ENCODE assay signal across 18 cellular contexts in genomic region chr2:64770137-64770780, GRCh38.
DNase-seq lines count a peak whose midpoint lies in the region; ATAC-seq and TF ChIP-seq lines count a peak whose summit lies in the region.
"Had no signal": no experiment of that assay in that cellular context is flagged by ENCODE, and none has a peak within 500 bp of the region (broad histone marks: within the 10 kb centered on the region; RNA-seq: fewer than 3 reads in every experiment).

No MANE protein-coding gene starts in this region.

- H3K27me3 ChIP-seq in WERI-Rb-1 (ENCODE audit: insufficient read depth, low read depth, severe bottlenecking): no peaks in the 10 kb centered on the region
- H3K27me3 ChIP-seq: BE2C, brain microvascular endothelial cell had no signal

- ATAC-seq in HG02623 (IDR thresholded peaks at IDR 0.05; ENCODE audit: unreplicated experiment) (no peak), HG02870 (IDR thresholded peaks at IDR 0.05; ENCODE audit: unreplicated experiment) (no peak)
- ATAC-seq: activated T-helper 17 cell treated with anti-CD3 and anti-CD28 coated beads, Interleukin-2, amount 50 U/mL, for 72 hours; stimulated activated naive B cell treated with anti-CD40 and anti-IgM and Interleukin-4, amounts not matched to agents 10 μg/mL and 1 μg/mL and 100 μg/mL, for 72 hours had no signal

- peak; percentile 60 for DNase-seq in EH (ENCODE audit: low read depth)
- peak; percentile 19 for DNase-seq in amniotic epithelial cell (ENCODE audit: low read depth)
- DNase-seq in mesothelial cell of epicardium (ENCODE audit: low spot score in 2 of 2, unreplicated experiment in 2 of 2): no peak
- DNase-seq in GOT3 (lab: John Stamatoyannopoulos, UW): no peak
- DNase-seq in WERI-Rb-1: no peak
- DNase-seq: activated CD4-positive, alpha-beta T cell treated with anti-CD3 and anti-CD28 coated beads, Interleukin-2, amount 50 U/mL, for 48 hours; DND-41; H7; NCI-H1048; NCI-H2227 treated with DMSO at 0.1 percent for 48 hours; stimulated activated CD4-positive, alpha-beta T cell treated with anti-CD3 and anti-CD28 coated beads, Interleukin-4, amount 100 ng/mL, for 1 hour; stimulated activated naive B cell treated with anti-CD40 and anti-IgM and Interleukin-4, amounts not matched to agents 10 μg/mL and 1 μg/mL and 100 μg/mL, for 72 hours had no signal

- H3K4me1 Mint-ChIP-seq in mesothelial cell of epicardium: peaks cover 35% of the 10 kb centered on the region

- H3K36me3 Mint-ChIP-seq in mesothelial cell of epicardium: peaks cover 2% of the 10 kb centered on the region

- no peak for TF ChIP-seq CTCF in 22Rv1 (IDR thresholded peaks at IDR 0.05)
- no peak for TF ChIP-seq CTCF in mesothelial cell of epicardium (IDR thresholded peaks at IDR 0.05; ENCODE audit: unreplicated experiment)
- TF ChIP-seq CTCF in WERI-Rb-1 (IDR thresholded peaks at IDR 0.05; ENCODE audit: low read depth, low read length): no peak

- H3K4me3 ChIP-seq in WERI-Rb-1 (ENCODE audit: low read depth, low read length): no peak overlapping the region

- peaks cover 3% of the 10 kb centered on the region for H3K9me3 ChIP-seq in WERI-Rb-1 (ENCODE audit: severe bottlenecking)
- H3K9me3 ChIP-seq: BE2C had no signal

- H3K27ac Mint-ChIP-seq in mesothelial cell of epicardium: peak overlapping the region; percentile 64
- H3K27ac Mint-ChIP-seq: activated T-helper 17 cell treated with anti-CD3 and anti-CD28 coated beads, Interleukin-2, amount 50 U/mL, for 72 hours had no signal

- H3K36me3 ChIP-seq in WERI-Rb-1: no peaks in the 10 kb centered on the region
- H3K36me3 ChIP-seq: BE2C, brain microvascular endothelial cell had no signal

- H3K9me3 Mint-ChIP-seq in mesothelial cell of epicardium: peaks cover 6% of the 10 kb centered on the region
- H3K9me3 Mint-ChIP-seq: activated T-helper 17 cell treated with anti-CD3 and anti-CD28 coated beads, Interleukin-2, amount 50 U/mL, for 72 hours had no signal

- peak overlapping the region; percentile 91 for H3K27ac ChIP-seq in 22Rv1
- H3K27ac ChIP-seq in WERI-Rb-1: no peak overlapping the region
- H3K27ac ChIP-seq: brain microvascular endothelial cell had no signal

- H3K4me3 Mint-ChIP-seq in mesothelial cell of epicardium: no peak overlapping the region
- H3K4me3 Mint-ChIP-seq: stimulated activated naive B cell treated with anti-CD40 and anti-IgM and Interleukin-4, amounts not matched to agents 10 μg/mL and 1 μg/mL and 100 μg/mL, for 72 hours had no signal

- no peaks in the 10 kb centered on the region for H3K27me3 Mint-ChIP-seq in mesothelial cell of epicardium (ENCODE audit: low read depth)
- H3K27me3 Mint-ChIP-seq: activated T-helper 17 cell treated with anti-CD3 and anti-CD28 coated beads, Interleukin-2, amount 50 U/mL, for 72 hours; stimulated activated naive B cell treated with anti-CD40 and anti-IgM and Interleukin-4, amounts not matched to agents 10 μg/mL and 1 μg/mL and 100 μg/mL, for 72 hours had no signal

Comparison
In these comparisons a context has a peak if more than half of its experiments do, and no peak if none do; other contexts are left out.
1. DNase-seq: peak in EH (single experiment) and amniotic epithelial cell (single experiment); none in mesothelial cell of epicardium (0 of 2), GOT3 (single experiment) and WERI-Rb-1 (single experiment).